32 cellular contexts compared by ENCODE assay signal in the genomic region with DNA sequence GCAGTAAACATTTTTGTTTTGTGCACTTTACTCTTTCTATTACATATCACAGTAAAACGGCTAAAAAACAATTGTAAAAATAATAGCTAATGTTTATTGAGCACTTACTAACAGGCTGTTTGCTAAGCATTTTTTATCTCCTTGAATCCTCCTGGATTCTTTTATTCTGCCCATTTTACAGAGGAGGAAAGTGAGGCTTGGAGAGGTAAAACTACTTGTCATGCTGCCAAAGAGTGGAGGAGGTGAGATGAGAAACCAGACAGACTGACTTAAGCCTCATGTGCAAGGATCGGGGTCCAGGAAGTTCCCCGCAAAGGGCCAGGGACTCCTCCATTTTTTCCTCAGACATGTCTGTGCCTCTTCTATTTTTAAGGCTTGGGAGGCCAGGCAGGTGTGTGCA.
"Had no signal": no experiment of that assay in that cellular context is flagged by ENCODE, and none has a peak within 500 bp of the region (broad histone marks: within the 10 kb centered on the region; RNA-seq: fewer than 3 reads in every experiment).

No MANE protein-coding gene starts in this region.

- ATAC-seq: activated naive CD4-positive, alpha-beta T cell treated with anti-CD3 and anti-CD28 coated beads, Interleukin-2, amount 50 U/mL, for 72 hours; activated naive CD8-positive, alpha-beta T cell treated with anti-CD3 and anti-CD28 coated beads, Interleukin-2, amount 50 U/mL, for 24 hours; activated T-cell treated with anti-CD3 and anti-CD28 coated beads, Interleukin-2, amount 50 U/mL, for 4 hours; activated T-cell treated with anti-CD3 and anti-CD28 coated beads, Interleukin-2, amount 50 U/mL, for 72 hours; activated T-helper 17 cell treated with anti-CD3 and anti-CD28 coated beads, Interleukin-2, amount 50 U/mL, for 72 hours; body of pancreas had no signal

- H3K27ac ChIP-seq: adrenal gland, ascending aorta, body of pancreas, brain microvascular endothelial cell, breast epithelium, cardiac muscle cell had no signal

- FAIRE-seq: astrocyte, bronchial epithelial cell had no signal

- H3K27me3 ChIP-seq: adrenal gland, ascending aorta, body of pancreas, breast epithelium, cardiac muscle cell had no signal

- H3K4me1 ChIP-seq: adrenal gland, ascending aorta, body of pancreas, breast epithelium had no signal

- H3K4me3 ChIP-seq: adrenal gland, ascending aorta, body of pancreas, breast epithelium, cardiac muscle cell had no signal

- H3K9me3 ChIP-seq: adrenal gland, ascending aorta, body of pancreas, breast epithelium had no signal

- DNase-seq: activated effector memory CD4-positive, alpha-beta T cell treated with anti-CD3 and anti-CD28 coated beads, Interleukin-2, amount 50 U/mL, for 16 hours; activated effector memory CD4-positive, alpha-beta T cell treated with Interleukin-2 at 50 U/mL for 16 hours; activated gamma-delta T cell; activated gamma-delta T cell treated with Interleukin-2 at 50 U/mL for 16 hours; activated naive CD4-positive, alpha-beta T cell; activated naive CD4-positive, alpha-beta T cell treated with anti-CD3 and anti-CD28 coated beads for 36 hours; activated naive CD4-positive, alpha-beta T cell treated with anti-CD3 and anti-CD28 coated beads, Interleukin-2, amount 10 ng/mL, durations not matched to agents 7 days and 5 days; activated naive CD4-positive, alpha-beta T cell treated with anti-CD3 and anti-CD28 coated beads, Interleukin-2, amount 50 U/mL, for 16 hours; activated naive CD4-positive, alpha-beta T cell treated with Interleukin-2 at 50 U/mL for 16 hours; activated naive CD8-positive, alpha-beta T cell treated with anti-CD3 and anti-CD28 coated beads for 36 hours; activated naive CD8-positive, alpha-beta T cell treated with anti-CD3 and anti-CD28 coated beads, Interleukin-2, amount 10 ng/mL, durations not matched to agents 7 days and 5 days; activated naive CD8-positive, alpha-beta T cell treated with anti-CD3 and anti-CD28 coated beads, Interleukin-2, amount 50 U/mL, for 24 hours; activated T-cell treated with anti-CD3 and anti-CD28 coated beads, Interleukin-2, amount 50 U/mL, for 24 hours; activated T-cell treated with anti-CD3 and anti-CD28 coated beads, Interleukin-2, amount 50 U/mL, for 4 hours; activated T-cell treated with anti-CD3 and anti-CD28 coated beads, Interleukin-2, amount 50 U/mL, for 48 hours; activated T-cell treated with anti-CD3 and anti-CD28 coated beads, Interleukin-2, amount 50 U/mL, for 72 hours; adrenal gland; amniotic stem cell; anterior cingulate cortex; aorta; body of pancreas; brain microvascular endothelial cell; caudate nucleus; central memory CD4-positive, alpha-beta T cell; cerebellar nuclear complex had no signal

- H3K36me3 ChIP-seq: adrenal gland, ascending aorta, brain microvascular endothelial cell, breast epithelium, cardiac muscle cell had no signal
